Comparison of ENCODE assay signal across 1 cellular context in genomic region chr5:71778678-71779276, GRCh38.
TF ChIP-seq lines count a peak whose summit lies in the region.

No MANE protein-coding gene starts in this region.

TF ChIP-seq in HepG2, 621 proteins besides CTCF, POLR2A, EP300 and RAD21 (continued from another document):
- TF ChIP-seq, protein P1, sequence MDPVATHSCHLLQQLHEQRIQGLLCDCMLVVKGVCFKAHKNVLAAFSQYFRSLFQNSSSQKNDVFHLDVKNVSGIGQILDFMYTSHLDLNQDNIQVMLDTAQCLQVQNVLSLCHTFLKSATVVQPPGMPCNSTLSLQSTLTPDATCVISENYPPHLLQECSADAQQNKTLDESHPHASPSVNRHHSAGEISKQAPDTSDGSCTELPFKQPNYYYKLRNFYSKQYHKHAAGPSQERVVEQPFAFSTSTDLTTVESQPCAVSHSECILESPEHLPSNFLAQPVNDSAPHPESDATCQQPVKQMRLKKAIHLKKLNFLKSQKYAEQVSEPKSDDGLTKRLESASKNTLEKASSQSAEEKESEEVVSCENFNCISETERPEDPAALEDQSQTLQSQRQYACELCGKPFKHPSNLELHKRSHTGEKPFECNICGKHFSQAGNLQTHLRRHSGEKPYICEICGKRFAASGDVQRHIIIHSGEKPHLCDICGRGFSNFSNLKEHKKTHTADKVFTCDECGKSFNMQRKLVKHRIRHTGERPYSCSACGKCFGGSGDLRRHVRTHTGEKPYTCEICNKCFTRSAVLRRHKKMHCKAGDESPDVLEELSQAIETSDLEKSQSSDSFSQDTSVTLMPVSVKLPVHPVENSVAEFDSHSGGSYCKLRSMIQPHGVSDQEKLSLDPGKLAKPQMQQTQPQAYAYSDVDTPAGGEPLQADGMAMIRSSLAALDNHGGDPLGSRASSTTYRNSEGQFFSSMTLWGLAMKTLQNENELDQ (CRISPR knock-in tag; IDR thresholded peaks at IDR 0.05; ENCODE audit: borderline replicate concordance): no peak
- TF ChIP-seq PRDM15 (CRISPR knock-in tag; IDR thresholded peaks at IDR 0.05) (no peak), STAG1 (CRISPR knock-in tag; IDR thresholded peaks at IDR 0.05) (peak; percentile 92), IRF2 (CRISPR knock-in tag; IDR thresholded peaks at IDR 0.05) (no peak)
